In the genomic region with DNA sequence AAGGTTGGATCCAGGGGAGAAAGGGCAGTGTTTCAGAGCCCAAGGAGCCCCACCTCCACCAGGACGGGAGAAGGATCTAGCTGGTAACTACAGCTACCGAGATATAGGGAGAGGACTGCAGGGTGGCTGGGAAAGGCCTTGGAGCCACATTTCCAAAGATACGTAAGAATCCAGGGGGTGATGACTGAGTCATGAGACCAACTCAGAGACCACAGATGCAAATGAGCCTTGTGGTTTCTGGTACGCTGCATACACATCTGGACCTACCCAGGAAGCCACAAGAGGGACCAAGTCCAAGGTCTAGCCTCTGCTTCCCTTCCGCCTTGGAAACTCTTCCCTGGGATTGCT, we compare ENCODE assay signal across 10 cellular contexts. TPM values are rescaled to one million over a fixed set of nuclear protein-coding genes. Genes with fewer than 3 reads are reported as not detected.
DNase-seq lines count a peak whose midpoint lies in the region; TF ChIP-seq lines count a peak whose summit lies in the region.
"Had no signal": no experiment of that assay in that cellular context is flagged by ENCODE, and none has a peak within 500 bp of the region (broad histone marks: within the 10 kb centered on the region; RNA-seq: fewer than 3 reads in every experiment).

No MANE protein-coding gene starts in this region.

- H3K4me2 ChIP-seq in osteoblast (ENCODE audit: insufficient read depth, low read length), result peak overlapping the region; percentile 30

- H3K27me3 ChIP-seq in osteoblast (ENCODE audit: insufficient read depth, low read length), result no peaks in the 10 kb centered on the region
- no peaks in the 10 kb centered on the region for H3K27me3 ChIP-seq in transverse colon

- DNase-seq in GM10248 (ENCODE audit: extremely low spot score), result peak; percentile 57
- peak; percentile 85 for DNase-seq in HS-5 (ENCODE audit: low read depth)
- peak; percentile 99 for DNase-seq in astrocyte of the spinal cord (ENCODE audit: low read depth, low spot score)
- peak; percentile 94 for DNase-seq in osteoblast (ENCODE audit: insufficient read length, low spot score, missing footprints)
- no peak for DNase-seq in NCI-H1092 treated with DMSO at 0.1 percent for 48 hours (lab: John Stamatoyannopoulos, UW)
- DNase-seq in cerebellar cortex (ENCODE audit: low spot score), result no peak
- no peak for DNase-seq in transverse colon
- no peak for DNase-seq in NCI-H510A (lab: John Stamatoyannopoulos, UW)
- DNase-seq: lower lobe of right lung, SW 1271 had no signal

- peak overlapping the region; percentile 56 for H3K27ac ChIP-seq in osteoblast (ENCODE audit: low read depth, low read length)
- peak overlapping the region in 1 of 4 donors; percentile 9 for H3K27ac ChIP-seq in transverse colon
- H3K27ac ChIP-seq: lower lobe of right lung had no signal

- H3K4me1 ChIP-seq in osteoblast (ENCODE audit: insufficient read depth, low read length) (peaks cover 18% of the 10 kb centered on the region), transverse colon (no peaks in the 10 kb centered on the region)
- H3K4me1 ChIP-seq: lower lobe of right lung had no signal

- CTCF ChIA-PET in GM10248 (lab: Yijun Ruan, JAX), result interaction anchor here (0.8 to 14.4 kb wide), 4 partner anchors 8 to 91 kb away, joined by 3 to 156 read pairs (median 8); no protein-coding TSS in a partner anchor

- no peak for TF ChIP-seq POLR2A in transverse colon (IDR thresholded peaks at IDR 0.05)

- no peaks in the 10 kb centered on the region for H3K36me3 ChIP-seq in osteoblast (ENCODE audit: insufficient read depth, low read length)
- no peaks in the 10 kb centered on the region for H3K36me3 ChIP-seq in transverse colon
- H3K36me3 ChIP-seq: lower lobe of right lung had no signal

- POLR2A ChIA-PET in GM10248 (lab: Yijun Ruan, JAX), result interaction anchor here (0.7 kb wide), 1 partner anchor 405 kb away, joined by 5 read pairs; no protein-coding TSS in a partner anchor

- intact Hi-C loops in transverse colon (cut with DNase I; ENCODE audit: low total_unique reads), result no loop called here

- 65% methylated on average over 5 of the region's 5 CpGs; no CpG with 5 or more reads in 1 of the 2 donors for WGBS in transverse colon (ENCODE audit: low coverage in 1 of 2), 2 donors

- in situ Hi-C loops in astrocyte of the spinal cord (cut with HindIII; ENCODE audit: low sequenced_read_pairs) (no loop called here), transverse colon (cut with MboI; ENCODE audit: low pct_ligation_motif_present in 1 of 4, low pct_unique_long_range_greater_than_20kb in 1 of 4, low sequenced_read_pairs in 3 of 4) (no loop called here)

- H4K20me1 ChIP-seq in osteoblast (ENCODE audit: insufficient read depth, low read length), result no peaks in the 10 kb centered on the region

- no peak for TF ChIP-seq EP300 in transverse colon (IDR thresholded peaks at IDR 0.05; ENCODE audit: low read depth)

- TF ChIP-seq CTCF in GM10248 (IDR thresholded peaks at IDR 0.05; ENCODE audit: control extremely low read depth, extremely low read depth, low read depth, missing control alignments) (no peak), astrocyte of the spinal cord (IDR thresholded peaks at IDR 0.05; ENCODE audit: low read depth, low read length) (no peak), osteoblast (IDR thresholded peaks at IDR 0.05; ENCODE audit: extremely low read depth, low read depth, low read length) (no peak), transverse colon (IDR thresholded peaks at IDR 0.05) (no peak)

- H3K4me3 ChIP-seq in astrocyte of the spinal cord (ENCODE audit: low read depth, low read length), result no peak overlapping the region
- H3K4me3 ChIP-seq in osteoblast (ENCODE audit: insufficient read depth, low read length), result no peak overlapping the region
- no peak overlapping the region for H3K4me3 ChIP-seq in transverse colon
- H3K4me3 ChIP-seq: lower lobe of right lung had no signal

- H3K9me3 ChIP-seq in osteoblast (ENCODE audit: low read depth, low read length) (no peaks in the 10 kb centered on the region), transverse colon (no peaks in the 10 kb centered on the region)
- H3K9me3 ChIP-seq: lower lobe of right lung had no signal

- H3K79me2 ChIP-seq in osteoblast (ENCODE audit: insufficient read depth, low read length), result no peaks in the 10 kb centered on the region

- H2AFZ ChIP-seq in osteoblast (ENCODE audit: low read length), result peak overlapping the region; percentile 5

RNA-seq across cellular contexts. Expression of a gene that starts 13.5 kb away (rescaled TPM):
- total RNA-seq in osteoblast (3.6 and 6.2 TPM in 2 replicates), transverse colon (under 1 TPM in 3 of 4 donors, not detected in 1; 0.16 to 0.80 (median 0.55) TPM)

RNA-seq across cellular contexts. Expression of a gene that starts 31.5 kb away (rescaled TPM):
- total RNA-seq in osteoblast, result 0.29 TPM in 1 of 2 replicates, not detected in the other
- not detected for total RNA-seq in transverse colon
- total RNA-seq: lower lobe of right lung had no signal

Comparison
In these comparisons a context has a peak if more than half of its experiments do, and no peak if none do; other contexts are left out.
1. DNase-seq: peak in GM10248 (single experiment), HS-5 (single experiment), astrocyte of the spinal cord (single experiment) and osteoblast (single experiment); none in NCI-H1092 treated with DMSO at 0.1 percent for 48 hours (single experiment), cerebellar cortex (single experiment), transverse colon (single experiment) and NCI-H510A (single experiment).